ENCODE assay signal across 22 cellular contexts in genomic region chr6:101776919-101777350, GRCh38.
DNase-seq lines count a peak whose midpoint lies in the region; ATAC-seq and TF ChIP-seq lines count a peak whose summit lies in the region.
"Had no signal": no experiment of that assay in that cellular context is flagged by ENCODE, and none has a peak within 500 bp of the region (broad histone marks: within the 10 kb centered on the region; RNA-seq: fewer than 3 reads in every experiment).

No MANE protein-coding gene starts in this region.

- POLR2A ChIA-PET in WTC11 (lab: Charles Lee), result no interaction called here

- peaks cover 5% of the 10 kb centered on the region for H3K9me3 Mint-ChIP-seq in WTC11
- H3K9me3 Mint-ChIP-seq in stimulated activated effector memory CD8-positive, alpha-beta T cell treated with anti-CD3 and anti-CD28 coated beads, Interleukin-12 subunit alpha, Interleukin-12 subunit beta, amount 100 ng/mL, for 72 hours, result peaks cover 7% of the 10 kb centered on the region
- H3K9me3 Mint-ChIP-seq: activated T-helper 1 cell treated with anti-CD3 and anti-CD28 coated beads, Interleukin-12 subunit alpha, Interleukin-12 subunit beta, Interleukin-2, Interleukin-4 antibody, amounts not matched to agents 30 ng/mL and 10 ng/mL and 1 ng/mL, durations not matched to agents 14 hours and 24 hours and 36 hours had no signal

- DNase-seq in COR-L47 (lab: John Stamatoyannopoulos, UW) (peak; percentile 49), NCI-H146 (lab: John Stamatoyannopoulos, UW) (peak; percentile 85), WTC11 (ENCODE audit: low spot score) (no peak), medulla oblongata (ENCODE audit: extremely low spot score) (peak; percentile 19), NCI-H446 treated with DMSO at 0.1 percent for 48 hours (lab: John Stamatoyannopoulos, UW) (no peak), HuH-7.5 (ENCODE audit: low spot score) (no peak)
- no peak for DNase-seq in stimulated activated effector memory CD8-positive, alpha-beta T cell treated with anti-CD3 and anti-CD28 coated beads, Interleukin-12 subunit alpha, Interleukin-12 subunit beta, amount 100 ng/mL, for 72 hours (ENCODE audit: low spot score in 2 of 2)
- DNase-seq: ACHN; CD4-positive, CD25-positive, alpha-beta regulatory T cell; colonic mucosa; GF-D8; GOT3; naive thymus-derived CD4-positive, alpha-beta T cell; NCI-H1694 treated with DMSO at 0.1 percent for 48 hours; PC-9; small intestine; stimulated activated CD4-positive, alpha-beta T cell treated with anti-CD3 and anti-CD28 coated beads, Interleukin-2, amount 100 ng/mL, for 48 hours had no signal

- H3K27me3 Mint-ChIP-seq in WTC11 (ENCODE audit: low read depth), result no peaks in the 10 kb centered on the region
- H3K27me3 Mint-ChIP-seq: activated naive CD8-positive, alpha-beta T cell; CD4-positive, CD25-positive, alpha-beta regulatory T cell; memory B cell; naive thymus-derived CD4-positive, alpha-beta T cell had no signal

- no peak overlapping the region for H3K4me3 Mint-ChIP-seq in WTC11
- H3K4me3 Mint-ChIP-seq in stimulated activated effector memory CD8-positive, alpha-beta T cell treated with anti-CD3 and anti-CD28 coated beads, Interleukin-12 subunit alpha, Interleukin-12 subunit beta, amount 100 ng/mL, for 72 hours, result no peak overlapping the region
- H3K4me3 Mint-ChIP-seq: activated naive CD8-positive, alpha-beta T cell; activated T-helper 1 cell treated with anti-CD3 and anti-CD28 coated beads, Interleukin-12 subunit alpha, Interleukin-12 subunit beta, Interleukin-2, Interleukin-4 antibody, amounts not matched to agents 30 ng/mL and 10 ng/mL and 1 ng/mL, durations not matched to agents 14 hours and 24 hours and 36 hours; CD4-positive, CD25-positive, alpha-beta regulatory T cell; memory B cell; naive thymus-derived CD4-positive, alpha-beta T cell had no signal

- peaks cover 24% of the 10 kb centered on the region for H3K4me1 Mint-ChIP-seq in WTC11
- H3K4me1 Mint-ChIP-seq in stimulated activated effector memory CD8-positive, alpha-beta T cell treated with anti-CD3 and anti-CD28 coated beads, Interleukin-12 subunit alpha, Interleukin-12 subunit beta, amount 100 ng/mL, for 72 hours, result no peaks in the 10 kb centered on the region
- H3K4me1 Mint-ChIP-seq: CD4-positive, CD25-positive, alpha-beta regulatory T cell; memory B cell; naive thymus-derived CD4-positive, alpha-beta T cell had no signal

- peaks cover 4% of the 10 kb centered on the region; the same call in 1 of the 2 replicates for H3K36me3 Mint-ChIP-seq in WTC11
- H3K36me3 Mint-ChIP-seq in stimulated activated effector memory CD8-positive, alpha-beta T cell treated with anti-CD3 and anti-CD28 coated beads, Interleukin-12 subunit alpha, Interleukin-12 subunit beta, amount 100 ng/mL, for 72 hours, result no peaks in the 10 kb centered on the region
- H3K36me3 Mint-ChIP-seq: activated naive CD8-positive, alpha-beta T cell; CD4-positive, CD25-positive, alpha-beta regulatory T cell; memory B cell; naive thymus-derived CD4-positive, alpha-beta T cell had no signal

- TF ChIP-seq CTCF in WTC11 (IDR thresholded peaks at IDR 0.05), result no peak

- CTCF ChIA-PET in WTC11 (lab: Charles Lee), result no interaction called here

- no peak overlapping the region for H3K27ac Mint-ChIP-seq in WTC11
- H3K27ac Mint-ChIP-seq in stimulated activated effector memory CD8-positive, alpha-beta T cell treated with anti-CD3 and anti-CD28 coated beads, Interleukin-12 subunit alpha, Interleukin-12 subunit beta, amount 100 ng/mL, for 72 hours, result no peak overlapping the region
- H3K27ac Mint-ChIP-seq: activated naive CD8-positive, alpha-beta T cell; activated T-helper 1 cell treated with anti-CD3 and anti-CD28 coated beads, Interleukin-12 subunit alpha, Interleukin-12 subunit beta, Interleukin-2, Interleukin-4 antibody, amounts not matched to agents 30 ng/mL and 10 ng/mL and 1 ng/mL, durations not matched to agents 14 hours and 24 hours and 36 hours; CD4-positive, CD25-positive, alpha-beta regulatory T cell; memory B cell; naive thymus-derived CD4-positive, alpha-beta T cell had no signal

- ATAC-seq in WTC11 (peak; percentile 63), HG03135 (IDR thresholded peaks at IDR 0.05; ENCODE audit: unreplicated experiment) (no peak)
- no peak for ATAC-seq in stimulated activated effector memory CD8-positive, alpha-beta T cell treated with anti-CD3 and anti-CD28 coated beads, Interleukin-12 subunit alpha, Interleukin-12 subunit beta, amount 100 ng/mL, for 72 hours
- ATAC-seq: activated CD4-positive, CD25-positive, alpha-beta regulatory T cell treated with anti-CD3 and anti-CD28 coated beads, Interleukin-2, amount 50 U/mL, for 24 hours; naive thymus-derived CD4-positive, alpha-beta T cell had no signal

TF ChIP-seq in WTC11, 78 proteins besides CTCF, POLR2A, EP300 and RAD21:
- TF ChIP-seq FOXP1 (CRISPR knock-in tag; IDR thresholded peaks at IDR 0.05; ENCODE audit: borderline replicate concordance) (no peak), MXD4 (CRISPR knock-in tag; IDR thresholded peaks at IDR 0.05; ENCODE audit: borderline replicate concordance) (no peak), USF2 (CRISPR knock-in tag; IDR thresholded peaks at IDR 0.05) (no peak), TEAD4 (CRISPR knock-in tag; IDR thresholded peaks at IDR 0.05) (no peak), ZMAT4 (CRISPR knock-in tag; IDR thresholded peaks at IDR 0.05) (no peak), JUN (CRISPR knock-in tag; IDR thresholded peaks at IDR 0.05) (no peak), ZNF512 (CRISPR knock-in tag; IDR thresholded peaks at IDR 0.05; ENCODE audit: borderline replicate concordance) (no peak), NFYB (CRISPR knock-in tag; conservative IDR thresholded peaks at IDR 0.05; ENCODE audit: low read depth) (no peak), ATF3 (CRISPR knock-in tag; conservative IDR thresholded peaks at IDR 0.05) (no peak), CDX4 (CRISPR knock-in tag; IDR thresholded peaks at IDR 0.05; ENCODE audit: borderline replicate concordance) (no peak), ZNF423 (CRISPR knock-in tag; IDR thresholded peaks at IDR 0.05) (no peak), ATF1 (CRISPR knock-in tag; IDR thresholded peaks at IDR 0.05) (no peak)
TF ChIP-seq in WTC11: peak in this region for 0.

Comparison
In these comparisons a context has a peak if more than half of its experiments do, and no peak if none do; other contexts are left out.
1. DNase-seq: peak in COR-L47 (single experiment), NCI-H146 (single experiment) and medulla oblongata (single experiment); none in WTC11 (single experiment), NCI-H446 treated with DMSO at 0.1 percent for 48 hours (single experiment), stimulated activated effector memory CD8-positive, alpha-beta T cell treated with anti-CD3 and anti-CD28 coated beads, Interleukin-12 subunit alpha, Interleukin-12 subunit beta, amount 100 ng/mL, for 72 hours (0 of 2) and HuH-7.5 (single experiment).